ENCODE assay signal across 15 cellular contexts in the genomic region with DNA sequence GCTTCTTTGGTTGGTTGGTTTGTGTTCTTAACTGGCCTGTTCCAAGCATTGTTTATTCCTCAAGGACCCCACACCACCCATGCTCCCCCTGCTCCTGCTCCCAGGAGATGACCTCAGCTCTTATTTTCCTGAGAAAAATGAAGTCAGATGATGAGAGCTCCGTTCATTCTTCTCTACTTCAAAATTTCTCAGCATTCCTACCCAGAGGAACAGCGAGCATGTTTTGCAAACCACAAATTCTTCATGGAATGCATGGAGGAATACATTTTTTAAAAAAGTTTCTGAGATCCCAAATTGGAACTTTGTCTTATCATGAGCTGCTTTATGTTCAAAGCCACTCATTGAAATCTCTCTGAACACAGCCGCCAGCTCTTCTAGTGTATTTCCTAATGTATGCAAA. TPM values are rescaled to one million over a fixed set of nuclear protein-coding genes. Genes with fewer than 3 reads are reported as not detected.
DNase-seq lines count a peak whose midpoint lies in the region; ATAC-seq and TF ChIP-seq lines count a peak whose summit lies in the region.
"Had no signal": no experiment of that assay in that cellular context is flagged by ENCODE, and none has a peak within 500 bp of the region (broad histone marks: within the 10 kb centered on the region; RNA-seq: fewer than 3 reads in every experiment).

No MANE protein-coding gene starts in this region.

- ATAC-seq in natural killer cell, result no peak
- ATAC-seq in GM19351 (IDR thresholded peaks at IDR 0.05; ENCODE audit: unreplicated experiment), result no peak
- ATAC-seq: esophagus mucosa had no signal

- peak overlapping the region; percentile 41 for H3K4me3 Mint-ChIP-seq in natural killer cell

- H3K4me1 Mint-ChIP-seq in natural killer cell, result peaks cover 60 to 65% of the 10 kb centered on the region in 2 donors

- POLR2A ChIA-PET in AG04449 (lab: Yijun Ruan, JAX), result interaction anchor here (0.5 kb wide), 1 partner anchor 20 kb away, joined by 3 read pairs; no protein-coding TSS in a partner anchor

- intact Hi-C loops in natural killer cell (cut with micrococcal nuclease), result no loop called here

- no peak overlapping the region for H3K4me3 ChIP-seq in AG04449 (ENCODE audit: low read depth, low read length)
- H3K4me3 ChIP-seq in choroid plexus epithelial cell (ENCODE audit: low read depth, low read length), result no peak overlapping the region
- H3K4me3 ChIP-seq: ovary, thoracic aorta had no signal

- no peaks in the 10 kb centered on the region for H3K36me3 Mint-ChIP-seq in natural killer cell

- DNase-seq in AG04449 (ENCODE audit: low read depth, low spot score) (peak; percentile 61), HS-27A (ENCODE audit: low read depth) (peak; percentile 31), choroid plexus epithelial cell (ENCODE audit: low read depth) (peak; percentile 62), natural killer cell (no peak), hippocampal formation (lab: John Stamatoyannopoulos, UW) (no peak), NCI-H146 treated with DMSO at 0.1 percent for 48 hours (lab: John Stamatoyannopoulos, UW; ENCODE audit: unreplicated experiment) (no peak), T-helper 1 cell (no peak)
- DNase-seq: anterior cingulate cortex, BE2C, kidney glomerular epithelial cell, NCI-H1930, ovary had no signal

- TF ChIP-seq CTCF in AG04449 (IDR thresholded peaks at IDR 0.05; ENCODE audit: insufficient read depth, low read length, missing control alignments) (no peak), choroid plexus epithelial cell (conservative IDR thresholded peaks at IDR 0.05; ENCODE audit: low read depth, low read length) (no peak), natural killer cell (IDR thresholded peaks at IDR 0.05) (no peak)

- CTCF ChIA-PET in AG04449 (lab: Yijun Ruan, JAX), result interaction anchor here (0.6 to 0.9 kb wide), 2 partner anchors 11 to 12 kb away, joined by 3 read pairs; no protein-coding TSS in a partner anchor

- peak overlapping the region; percentile 75 to 80 for H3K27ac Mint-ChIP-seq in natural killer cell

- peaks cover 0 to 2% of the 10 kb centered on the region in 2 donors for H3K9me3 Mint-ChIP-seq in natural killer cell

- no peaks in the 10 kb centered on the region for H3K27me3 Mint-ChIP-seq in natural killer cell (ENCODE audit: low read depth in 2 of 2)

RNA-seq across cellular contexts. Expression of gene SYNE2, which starts 44.9 kb away (rescaled TPM):
- 100 to 1,000 TPM; 325 to 434 (median 373) TPM for total RNA-seq in natural killer cell

Comparison
In these comparisons a context has a peak if more than half of its experiments do, and no peak if none do; other contexts are left out.
1. DNase-seq: peak in AG04449 (single experiment), HS-27A (single experiment) and choroid plexus epithelial cell (single experiment); none in natural killer cell (single experiment), hippocampal formation (0 of 2), NCI-H146 treated with DMSO at 0.1 percent for 48 hours (single experiment) and T-helper 1 cell (0 of 5).